ENCODE assay signal across 21 cellular contexts in genomic region chr15:26661727-26662126, GRCh38.
DNase-seq lines count a peak whose midpoint lies in the region; ATAC-seq lines count a peak whose summit lies in the region.
"Had no signal": no experiment of that assay in that cellular context is flagged by ENCODE, and none has a peak within 500 bp of the region (broad histone marks: within the 10 kb centered on the region; RNA-seq: fewer than 3 reads in every experiment).

No MANE protein-coding gene starts in this region.

- intact Hi-C loops in right cardiac atrium (cut with DNase I) (no loop called here), Right ventricle myocardium superior (cut with DNase I) (no loop called here)

- no peak overlapping the region for H3K27ac ChIP-seq in right cardiac atrium (ENCODE audit: low read length)
- H3K27ac ChIP-seq: cardiac muscle cell, SK-N-MC, skin epidermis, WERI-Rb-1 had no signal

- ATAC-seq in right cardiac atrium, result peak; percentile 24 to 45
- ATAC-seq in Right ventricle myocardium superior (ENCODE audit: poor library complexity), result no peak
- ATAC-seq in GM21360 (IDR thresholded peaks at IDR 0.05; ENCODE audit: unreplicated experiment), result no peak
- ATAC-seq in HG02623 (IDR thresholded peaks at IDR 0.05; ENCODE audit: unreplicated experiment), result no peak
- ATAC-seq: activated CD8-positive, alpha-beta memory T cell treated with anti-CD3 and anti-CD28 coated beads, Interleukin-2, amount 10 ng/mL, durations not matched to agents 7 days and 5 days had no signal

- H3K9me3 ChIP-seq in right cardiac atrium (ENCODE audit: control insufficient read depth, low read length), result no peaks in the 10 kb centered on the region

- H3K27me3 ChIP-seq in right cardiac atrium (ENCODE audit: control insufficient read depth, insufficient read depth), result no peaks in the 10 kb centered on the region
- H3K27me3 ChIP-seq: cardiac muscle cell had no signal

- no peaks in the 10 kb centered on the region for H3K4me1 ChIP-seq in right cardiac atrium (ENCODE audit: control insufficient read depth, insufficient read depth, low read length)

- in situ Hi-C loops in SK-MEL-5 (cut with HindIII; ENCODE audit: low pct_unique_long_range_greater_than_20kb, low sequenced_read_pairs), result no loop called here

- DNase-seq in right cardiac atrium (no peak), Right ventricle myocardium superior (no peak), SK-MEL-5 (ENCODE audit: low read depth, low spot score) (peak; percentile 3), foreskin melanocyte (peak; percentile 27), COR-L47 (lab: John Stamatoyannopoulos, UW) (no peak), NCI-H446 treated with DMSO at 0.1 percent for 48 hours (lab: John Stamatoyannopoulos, UW) (no peak)
- DNase-seq: activated CD4-positive, alpha-beta T cell treated with anti-CD3 and anti-CD28 coated beads, Interleukin-2, amount 10 ng/mL, durations not matched to agents 7 days and 5 days; activated CD8-positive, alpha-beta memory T cell treated with anti-CD3 and anti-CD28 coated beads, Interleukin-2, amount 10 ng/mL, durations not matched to agents 7 days and 5 days; activated naive CD4-positive, alpha-beta T cell treated with anti-CD3 and anti-CD28 coated beads, Interleukin-2, amount 10 ng/mL, durations not matched to agents 7 days and 5 days; Calu3; dermis blood vessel endothelial cell; KG1; NCI-H1694; NCI-H510A treated with DMSO at 0.1 percent for 48 hours; T-helper 9 cell; WERI-Rb-1 had no signal

- WGBS in right cardiac atrium, result 56% methylated on average over 7 of the region's 7 CpGs

- H3K4me3 ChIP-seq in right cardiac atrium (ENCODE audit: low read length), result no peak overlapping the region
- H3K4me3 ChIP-seq: cardiac muscle cell, SK-N-MC, skin epidermis had no signal

Comparison
In these comparisons a context has a peak if more than half of its experiments do, and no peak if none do; other contexts are left out.
1. ATAC-seq: peak in right cardiac atrium (2 of 2); none in Right ventricle myocardium superior (single experiment), GM21360 (single experiment) and HG02623 (single experiment).
2. DNase-seq: peak in SK-MEL-5 (single experiment) and foreskin melanocyte (single experiment); none in right cardiac atrium (0 of 3), Right ventricle myocardium superior (single experiment), COR-L47 (single experiment) and NCI-H446 treated with DMSO at 0.1 percent for 48 hours (single experiment).